ENCODE assay signal across 12 cellular contexts in the genomic region with DNA sequence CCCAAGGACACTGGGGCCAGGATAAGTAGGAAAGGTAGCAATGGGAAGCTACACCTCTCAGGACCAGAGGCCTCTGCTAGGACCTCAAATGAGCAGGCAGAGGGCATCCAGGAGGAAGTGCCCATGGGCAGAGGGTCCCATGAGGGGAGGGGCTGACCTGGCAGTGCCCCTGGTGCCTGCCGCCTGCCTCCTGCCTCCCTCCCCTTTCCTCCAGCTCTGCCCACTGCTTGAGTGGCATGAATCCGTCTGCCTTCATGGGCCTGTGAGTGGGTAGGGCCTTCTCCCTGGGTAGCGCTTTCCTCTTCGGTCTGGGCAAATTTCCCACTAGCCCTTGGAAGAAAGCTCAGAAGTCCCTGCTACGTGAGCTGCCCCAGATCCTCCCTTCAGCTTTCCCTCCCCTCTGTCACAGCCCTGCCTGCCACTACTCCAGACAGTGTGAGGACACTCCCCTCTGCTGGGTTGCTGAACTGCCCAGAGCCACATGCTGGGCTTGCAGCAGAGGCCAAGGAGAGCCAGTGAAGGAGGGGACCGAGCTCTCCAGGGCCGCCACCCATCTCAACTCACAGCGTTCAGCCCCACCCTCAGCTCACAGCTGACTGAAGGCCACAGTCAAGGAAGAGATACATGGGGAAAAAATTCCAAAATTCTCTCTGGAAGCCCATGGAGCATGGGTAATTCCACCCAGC.
DNase-seq lines count a peak whose midpoint lies in the region; ATAC-seq and TF ChIP-seq lines count a peak whose summit lies in the region.
"Had no signal": no experiment of that assay in that cellular context is flagged by ENCODE, and none has a peak within 500 bp of the region (broad histone marks: within the 10 kb centered on the region; RNA-seq: fewer than 3 reads in every experiment).

No MANE protein-coding gene starts in this region.

- H3K9me3 Mint-ChIP-seq in HFFc6 (no peaks in the 10 kb centered on the region), nephron progenitor cell (no peaks in the 10 kb centered on the region)

- no peaks in the 10 kb centered on the region for H3K4me1 ChIP-seq in BE2C
- H3K4me1 ChIP-seq: body of pancreas had no signal

- peaks cover 11% of the 10 kb centered on the region for H3K27me3 Mint-ChIP-seq in HFFc6 (ENCODE audit: insufficient read depth)
- H3K27me3 Mint-ChIP-seq in nephron progenitor cell (ENCODE audit: low read depth, poor library complexity), result peaks cover 9% of the 10 kb centered on the region

- peaks cover 28% of the 10 kb centered on the region for H3K4me1 Mint-ChIP-seq in HFFc6 (ENCODE audit: low read depth)
- H3K4me1 Mint-ChIP-seq in nephron progenitor cell, result peaks cover 46% of the 10 kb centered on the region

- no peak for TF ChIP-seq CTCF in BE2C (IDR thresholded peaks at IDR 0.05; ENCODE audit: low read depth, low read length)
- TF ChIP-seq CTCF in HFFc6 (IDR thresholded peaks at IDR 0.05), result no peak
- no peak for TF ChIP-seq CTCF in nephron progenitor cell (IDR thresholded peaks at IDR 0.05)

- no peaks in the 10 kb centered on the region for H3K9me3 ChIP-seq in BE2C
- H3K9me3 ChIP-seq: body of pancreas, tibial nerve had no signal

- H3K4me3 Mint-ChIP-seq in HFFc6 (no peak overlapping the region), nephron progenitor cell (no peak overlapping the region)

- peaks cover 8% of the 10 kb centered on the region for H3K27me3 ChIP-seq in BE2C
- H3K27me3 ChIP-seq: body of pancreas had no signal

- H3K36me3 Mint-ChIP-seq in HFFc6 (ENCODE audit: low read depth), result peaks cover 15% of the 10 kb centered on the region
- H3K36me3 Mint-ChIP-seq in nephron progenitor cell (ENCODE audit: low read depth), result no peaks in the 10 kb centered on the region

- peak; percentile 17 for ATAC-seq in esophagus mucosa
- ATAC-seq in GM19328 (IDR thresholded peaks at IDR 0.05; ENCODE audit: unreplicated experiment), result no peak
- ATAC-seq in GM19455 (IDR thresholded peaks at IDR 0.05; ENCODE audit: unreplicated experiment), result no peak
- ATAC-seq: body of pancreas had no signal

- peak; percentile 10 for DNase-seq in BE2C
- no peak for DNase-seq in HFFc6
- peak; percentile 45 for DNase-seq in nephron progenitor cell
- no peak for DNase-seq in stimulated activated CD4-positive, alpha-beta T cell treated with anti-CD3 and anti-CD28 coated beads, Interleukin-4, amount 100 ng/mL, for 4 hours
- DNase-seq in NCI-H510A treated with DMSO at 0.1 percent for 48 hours (lab: John Stamatoyannopoulos, UW), result no peak
- DNase-seq: NCI-H2029 treated with DMSO at 0.1 percent for 48 hours; stimulated activated CD4-positive, alpha-beta T cell treated with anti-CD3 and anti-CD28 coated beads, Interleukin-4, amount 100 ng/mL, for 1 hour had no signal

- H3K36me3 ChIP-seq in BE2C, result no peaks in the 10 kb centered on the region
- H3K36me3 ChIP-seq: tibial nerve had no signal

- H3K27ac Mint-ChIP-seq in HFFc6 (peak overlapping the region; percentile 63), nephron progenitor cell (peak overlapping the region; percentile 58)

- no peak overlapping the region for H3K4me3 ChIP-seq in BE2C (ENCODE audit: low read depth, low read length)
- H3K4me3 ChIP-seq: body of pancreas, tibial nerve had no signal

Comparison
In these comparisons a context has a peak if more than half of its experiments do, and no peak if none do; other contexts are left out.
1. DNase-seq: peak in BE2C (single experiment) and nephron progenitor cell (single experiment); none in HFFc6 (single experiment), stimulated activated CD4-positive, alpha-beta T cell treated with anti-CD3 and anti-CD28 coated beads, Interleukin-4, amount 100 ng/mL, for 4 hours (0 of 2) and NCI-H510A treated with DMSO at 0.1 percent for 48 hours (single experiment).